ENCODE assay signal across 9 cellular contexts in the genomic region with DNA sequence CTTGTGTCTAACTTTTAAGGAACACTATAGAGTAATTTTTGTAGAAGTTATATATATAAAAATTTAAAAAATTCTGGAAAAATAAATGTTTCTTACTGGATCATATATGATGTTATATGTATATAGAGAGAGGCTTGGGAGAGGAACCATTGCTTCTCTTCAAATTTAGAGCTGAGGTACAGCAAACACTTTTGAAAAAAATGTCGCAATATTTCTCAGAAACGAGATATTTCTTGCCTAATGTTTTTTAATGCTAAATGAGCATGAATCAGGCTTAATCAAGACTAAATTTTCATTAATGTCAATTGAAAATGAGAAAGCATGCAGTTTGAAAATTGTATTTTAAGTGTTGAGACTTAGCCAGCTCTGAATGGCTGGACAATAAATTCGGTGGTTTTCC. TPM values are rescaled to one million over a fixed set of nuclear protein-coding genes. Genes with fewer than 3 reads are reported as not detected.
"Had no signal": no experiment of that assay in that cellular context is flagged by ENCODE, and none has a peak within 500 bp of the region (broad histone marks: within the 10 kb centered on the region; RNA-seq: fewer than 3 reads in every experiment).

No MANE protein-coding gene starts in this region.

- H3K27ac ChIP-seq: GM23248, HL-60 had no signal

- H2AFZ ChIP-seq: GM23248 had no signal

- ATAC-seq: HCT116 had no signal

- DNase-seq: GM23248, GOT3, H7, HFFc6, KG1 had no signal

- H3K9ac ChIP-seq: GM23248 had no signal

- H3K36me3 ChIP-seq: HAP-1 had no signal

- H3K9me3 ChIP-seq: HAP-1 had no signal

- H3K4me3 ChIP-seq: GM23248, HAP-1 had no signal

RNA-seq across cellular contexts. Expression of gene PKIB, which starts 2.6 kb away (rescaled TPM):
- total RNA-seq: GM23248 had no signal
- polyA plus RNA-seq: IgD-negative memory B cell had no signal
